ENCODE assay signal across 19 cellular contexts in the genomic region with DNA sequence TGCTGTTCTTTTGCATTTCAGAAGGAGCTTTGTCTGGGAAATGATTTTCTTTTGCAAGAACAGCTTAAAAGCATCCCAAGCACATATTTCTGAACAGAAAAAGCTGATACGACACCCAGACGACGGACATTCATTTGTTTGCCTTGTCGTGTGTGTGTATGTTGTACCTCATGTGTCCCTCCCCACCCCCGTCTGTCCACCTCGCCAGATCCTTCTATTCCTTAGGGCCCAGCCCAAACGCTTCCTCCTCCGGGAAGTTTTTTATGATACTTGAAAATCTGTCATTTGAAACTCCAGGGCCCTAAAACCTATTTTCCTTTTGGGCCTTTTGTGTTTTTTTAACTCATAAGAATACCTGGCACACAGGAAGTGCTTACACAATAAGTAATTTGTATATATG.
"Had no signal": no experiment of that assay in that cellular context is flagged by ENCODE, and none has a peak within 500 bp of the region (broad histone marks: within the 10 kb centered on the region; RNA-seq: fewer than 3 reads in every experiment).

No MANE protein-coding gene starts in this region.

- DNase-seq: activated CD4-positive, alpha-beta memory T cell treated with anti-CD3 and anti-CD28 coated beads, Interleukin-2, amount 10 ng/mL, durations not matched to agents 7 days and 5 days; activated CD4-positive, alpha-beta T cell treated with anti-CD3 and anti-CD28 coated beads for 4 hours; activated naive CD4-positive, alpha-beta T cell treated with Interleukin-2 at 50 U/mL for 16 hours; activated T-cell treated with anti-CD3 and anti-CD28 coated beads, Interleukin-2, amount 50 U/mL, for 24 hours; cortex of kidney; heart left ventricle; kidney glomerular epithelial cell; mesendoderm; natural killer cell; nucleus accumbens; posterior cingulate gyrus; sigmoid colon; stimulated activated CD4-positive, alpha-beta T cell treated with anti-CD3 and anti-CD28 coated beads, Interleukin-4, amount 100 ng/mL, for 4 hours; stimulated activated naive CD4-positive, alpha-beta T cell; T-helper 17 cell had no signal

- H3K9me3 Mint-ChIP-seq: activated CD4-positive, alpha-beta memory T cell treated with anti-CD3 and anti-CD28 coated beads, Interleukin-2, amount 10 ng/mL, durations not matched to agents 7 days and 5 days; activated T-cell treated with anti-CD3 and anti-CD28 coated beads, Interleukin-2, amount 50 U/mL, for 24 hours; activated T-helper 2 cell treated with anti-CD3 and anti-CD28 coated beads, Interferon-gamma antibody, Interleukin-2, Interleukin-4, amounts not matched to agents 10 μg/mL and 5 μg/mL and 100 μg/mL, durations not matched to agents 14 hours and 24 hours and 36 hours; natural killer cell had no signal

- H3K27ac Mint-ChIP-seq: activated CD4-positive, alpha-beta memory T cell treated with anti-CD3 and anti-CD28 coated beads, Interleukin-2, amount 10 ng/mL, durations not matched to agents 7 days and 5 days; activated T-cell treated with anti-CD3 and anti-CD28 coated beads, Interleukin-2, amount 50 U/mL, for 24 hours; activated T-helper 2 cell treated with anti-CD3 and anti-CD28 coated beads, Interferon-gamma antibody, Interleukin-2, Interleukin-4, amounts not matched to agents 10 μg/mL and 5 μg/mL and 100 μg/mL, durations not matched to agents 14 hours and 24 hours and 36 hours had no signal

- ATAC-seq: esophagus mucosa, gastroesophageal sphincter, heart left ventricle, natural killer cell, T-helper 17 cell had no signal

- H3K4me3 ChIP-seq: breast epithelium, gastroesophageal sphincter, heart left ventricle, sigmoid colon had no signal

- H3K27me3 Mint-ChIP-seq: activated CD4-positive, alpha-beta memory T cell treated with anti-CD3 and anti-CD28 coated beads, Interleukin-2, amount 10 ng/mL, durations not matched to agents 7 days and 5 days; activated T-cell treated with anti-CD3 and anti-CD28 coated beads, Interleukin-2, amount 50 U/mL, for 24 hours; T-helper 17 cell had no signal

- H3K9me3 ChIP-seq: breast epithelium, gastroesophageal sphincter, heart left ventricle, sigmoid colon had no signal

- H3K27ac ChIP-seq: breast epithelium, heart left ventricle had no signal

- H3K4me3 Mint-ChIP-seq: activated CD4-positive, alpha-beta memory T cell treated with anti-CD3 and anti-CD28 coated beads, Interleukin-2, amount 10 ng/mL, durations not matched to agents 7 days and 5 days; activated T-cell treated with anti-CD3 and anti-CD28 coated beads, Interleukin-2, amount 50 U/mL, for 24 hours; natural killer cell; T-helper 17 cell had no signal

- H3K36me3 ChIP-seq: breast epithelium had no signal

- H3K27me3 ChIP-seq: breast epithelium, gastroesophageal sphincter, heart left ventricle, sigmoid colon had no signal
